ENCODE assay signal across 1 cellular context in the genomic region with DNA sequence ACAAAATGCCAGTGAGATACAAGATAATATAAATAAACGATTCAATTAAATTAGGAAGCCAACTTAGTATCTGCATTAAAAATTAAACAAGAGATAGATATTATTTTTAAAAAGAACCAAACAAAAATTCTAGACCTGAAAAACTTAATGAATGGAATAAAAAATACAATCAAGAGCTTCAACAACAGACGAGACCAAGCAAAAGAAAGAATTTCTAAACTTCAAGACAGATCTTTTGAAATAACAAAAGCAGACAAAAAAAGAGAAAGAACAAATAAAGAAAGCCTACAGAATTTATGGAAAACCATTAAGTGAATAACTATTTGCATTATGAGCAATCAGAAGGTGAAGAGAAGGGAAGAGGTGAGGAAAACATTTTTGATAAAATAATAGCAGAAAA.
A peak's percentile ranks its signal among the peaks of the same experiment; 100 is the strongest.
TF ChIP-seq lines count a peak whose summit lies in the region.

No MANE protein-coding gene starts in this region.

TF ChIP-seq in HepG2, 621 proteins besides CTCF, POLR2A, EP300 and RAD21 (continued from another document):
- TF ChIP-seq, protein P1, sequence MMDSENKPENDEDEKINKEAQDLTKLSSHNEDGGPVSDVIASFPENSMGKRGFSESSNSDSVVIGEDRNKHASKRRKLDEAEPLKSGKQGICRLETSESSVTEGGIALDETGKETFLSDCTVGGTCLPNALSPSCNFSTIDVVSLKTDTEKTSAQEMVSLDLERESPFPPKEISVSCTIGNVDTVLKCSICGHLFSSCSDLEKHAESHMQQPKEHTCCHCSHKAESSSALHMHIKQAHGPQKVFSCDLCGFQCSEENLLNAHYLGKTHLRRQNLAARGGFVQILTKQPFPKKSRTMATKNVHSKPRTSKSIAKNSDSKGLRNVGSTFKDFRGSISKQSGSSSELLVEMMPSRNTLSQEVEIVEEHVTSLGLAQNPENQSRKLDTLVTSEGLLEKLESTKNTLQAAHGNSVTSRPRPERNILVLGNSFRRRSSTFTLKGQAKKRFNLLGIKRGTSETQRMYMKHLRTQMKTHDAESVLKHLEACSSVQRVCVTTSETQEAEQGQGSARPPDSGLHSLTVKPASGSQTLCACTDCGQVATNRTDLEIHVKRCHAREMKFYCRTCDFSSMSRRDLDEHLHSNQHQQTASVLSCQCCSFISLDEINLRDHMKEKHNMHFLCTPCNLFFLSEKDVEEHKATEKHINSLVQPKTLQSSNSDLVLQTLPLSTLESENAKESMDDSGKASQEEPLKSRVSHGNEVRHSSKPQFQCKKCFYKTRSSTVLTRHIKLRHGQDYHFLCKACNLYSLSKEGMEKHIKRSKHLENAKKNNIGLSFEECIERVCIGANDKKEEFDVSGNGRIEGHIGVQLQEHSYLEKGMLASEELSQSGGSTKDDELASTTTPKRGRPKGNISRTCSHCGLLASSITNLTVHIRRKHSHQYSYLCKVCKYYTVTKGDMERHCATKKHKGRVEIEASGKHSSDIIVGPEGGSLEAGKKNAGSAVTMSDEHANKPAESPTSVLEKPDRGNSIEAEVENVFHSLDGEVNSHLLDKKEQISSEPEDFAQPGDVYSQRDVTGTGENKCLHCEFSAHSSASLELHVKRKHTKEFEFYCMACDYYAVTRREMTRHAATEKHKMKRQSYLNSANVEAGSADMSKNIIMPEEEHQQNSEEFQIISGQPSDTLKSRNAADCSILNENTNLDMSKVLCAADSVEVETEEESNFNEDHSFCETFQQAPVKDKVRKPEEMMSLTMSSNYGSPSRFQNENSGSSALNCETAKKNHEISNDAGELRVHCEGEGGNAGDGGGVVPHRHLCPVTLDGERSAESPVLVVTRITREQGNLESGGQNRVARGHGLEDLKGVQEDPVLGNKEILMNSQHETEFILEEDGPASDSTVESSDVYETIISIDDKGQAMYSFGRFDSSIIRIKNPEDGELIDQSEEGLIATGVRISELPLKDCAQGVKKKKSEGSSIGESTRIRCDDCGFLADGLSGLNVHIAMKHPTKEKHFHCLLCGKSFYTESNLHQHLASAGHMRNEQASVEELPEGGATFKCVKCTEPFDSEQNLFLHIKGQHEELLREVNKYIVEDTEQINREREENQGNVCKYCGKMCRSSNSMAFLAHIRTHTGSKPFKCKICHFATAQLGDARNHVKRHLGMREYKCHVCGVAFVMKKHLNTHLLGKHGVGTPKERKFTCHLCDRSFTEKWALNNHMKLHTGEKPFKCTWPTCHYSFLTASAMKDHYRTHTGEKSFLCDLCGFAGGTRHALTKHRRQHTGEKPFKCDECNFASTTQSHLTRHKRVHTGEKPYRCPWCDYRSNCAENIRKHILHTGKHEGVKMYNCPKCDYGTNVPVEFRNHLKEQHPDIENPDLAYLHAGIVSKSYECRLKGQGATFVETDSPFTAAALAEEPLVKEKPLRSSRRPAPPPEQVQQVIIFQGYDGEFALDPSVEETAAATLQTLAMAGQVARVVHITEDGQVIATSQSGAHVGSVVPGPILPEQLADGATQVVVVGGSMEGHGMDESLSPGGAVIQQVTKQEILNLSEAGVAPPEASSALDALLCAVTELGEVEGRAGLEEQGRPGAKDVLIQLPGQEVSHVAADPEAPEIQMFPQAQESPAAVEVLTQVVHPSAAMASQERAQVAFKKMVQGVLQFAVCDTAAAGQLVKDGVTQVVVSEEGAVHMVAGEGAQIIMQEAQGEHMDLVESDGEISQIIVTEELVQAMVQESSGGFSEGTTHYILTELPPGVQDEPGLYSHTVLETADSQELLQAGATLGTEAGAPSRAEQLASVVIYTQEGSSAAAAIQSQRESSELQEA (CRISPR knock-in tag; IDR thresholded peaks at IDR 0.05; ENCODE audit: not compliant biosample characterization) = no peak
- TF ChIP-seq ZNF160 (CRISPR knock-in tag; IDR thresholded peaks at IDR 0.05) = peak; percentile 81
